Comparison of ENCODE assay signal across 22 cellular contexts in genomic region chr1:199981584-199981983, GRCh38.
DNase-seq lines count a peak whose midpoint lies in the region; TF ChIP-seq lines count a peak whose summit lies in the region.
"Had no signal": no experiment of that assay in that cellular context is flagged by ENCODE, and none has a peak within 500 bp of the region (broad histone marks: within the 10 kb centered on the region; RNA-seq: fewer than 3 reads in every experiment).

No MANE protein-coding gene starts in this region.

- H3K4me1 ChIP-seq in OCI-LY1 (ENCODE audit: insufficient read depth, low read length, severe bottlenecking): peaks cover 46% of the 10 kb centered on the region
- H3K4me1 ChIP-seq: BE2C had no signal

- no peaks in the 10 kb centered on the region for H3K9me3 ChIP-seq in OCI-LY1 (ENCODE audit: low read length)
- H3K9me3 ChIP-seq: BE2C, BLaER1 had no signal

- H3K36me3 ChIP-seq in OCI-LY1 (ENCODE audit: insufficient read depth, low read length): no peaks in the 10 kb centered on the region
- H3K36me3 ChIP-seq: BE2C, BLaER1 had no signal

- no peaks in the 10 kb centered on the region; the same call in 1 of the 2 replicates for H3F3A ChIP-seq in OCI-LY1 (ENCODE audit: insufficient read depth, low read length)

- no peak overlapping the region for H2AFZ ChIP-seq in OCI-LY1 (ENCODE audit: low read length)

- H3K79me2 ChIP-seq in OCI-LY1 (ENCODE audit: insufficient read depth, low read length): no peaks in the 10 kb centered on the region

- no peak for DNase-seq in stimulated activated CD4-positive, alpha-beta T cell treated with anti-CD3 and anti-CD28 coated beads, Interleukin-2, amount 100 ng/mL, for 48 hours
- no peak for DNase-seq in NCI-H1048 (lab: John Stamatoyannopoulos, UW)
- no peak for DNase-seq in NCI-H2107 (lab: John Stamatoyannopoulos, UW)
- DNase-seq: 8988T; ACHN; BE2C; C1 segment of cervical spinal cord; CD4-positive, alpha-beta memory T cell; CD4-positive, CD25-positive, alpha-beta regulatory T cell; CD8-positive, alpha-beta memory T cell; COR-L47; DMS 273 treated with DMSO at 0.1 percent for 48 hours; DMS153; DMS53; DMS79; DND-41; EL; GDM1 had no signal

- no peak overlapping the region for H3K9ac ChIP-seq in OCI-LY1 (ENCODE audit: low read length)
- H3K9ac ChIP-seq: BLaER1 had no signal

- no peaks in the 10 kb centered on the region for H4K20me1 ChIP-seq in OCI-LY1 (ENCODE audit: insufficient read depth, low read length)
- H4K20me1 ChIP-seq: BLaER1 had no signal

- H3K27me3 ChIP-seq in OCI-LY1 (ENCODE audit: insufficient read depth, low read length): no peaks in the 10 kb centered on the region
- H3K27me3 ChIP-seq: BE2C, BLaER1 had no signal

- H3K9me2 ChIP-seq in OCI-LY1 (ENCODE audit: low read depth, low read length): no peaks in the 10 kb centered on the region

- TF ChIP-seq CTCF in OCI-LY1 (IDR thresholded peaks at IDR 0.05; ENCODE audit: low read length) (no peak), VCaP (conservative IDR thresholded peaks at IDR 0.05) (no peak)

- no peak overlapping the region for H3K4me3 ChIP-seq in OCI-LY1 (ENCODE audit: low read depth, low read length, poor library complexity, severe bottlenecking)
- H3K4me3 ChIP-seq: BLaER1, GM12878 had no signal

- H3K4me2 ChIP-seq in OCI-LY1 (ENCODE audit: low read length): no peak overlapping the region
- H3K4me2 ChIP-seq: BLaER1 had no signal

- peak overlapping the region; percentile 96 for H3K27ac ChIP-seq in OCI-LY1 (ENCODE audit: low read depth, low read length, poor library complexity, severe bottlenecking)
- H3K27ac ChIP-seq in VCaP: peak overlapping the region; percentile 73; the same call in 1 of the 2 replicates
- H3K27ac ChIP-seq: BLaER1 had no signal
